8 cellular contexts compared by ENCODE assay signal in genomic region chr17:50396261-50397110, GRCh38. TPM values are rescaled to one million over a fixed set of nuclear protein-coding genes. Genes with fewer than 3 reads are reported as not detected.
A peak's percentile ranks its signal among the peaks of the same experiment; 100 is the strongest.
DNase-seq lines count a peak whose midpoint lies in the region; ATAC-seq and TF ChIP-seq lines count a peak whose summit lies in the region.

No MANE protein-coding gene starts in this region.

- H3K9me3 ChIP-seq in HUES64 (ENCODE audit: insufficient read depth, low read depth, low read length) = no peaks in the 10 kb centered on the region
- H3K9me3 ChIP-seq in naive thymus-derived CD4-positive, alpha-beta T cell (ENCODE audit: control insufficient read depth in 2 of 3, low read length in 3 of 3) = no peaks in the 10 kb centered on the region
- no peaks in the 10 kb centered on the region for H3K9me3 ChIP-seq in vagina

- peaks cover 7% of the 10 kb centered on the region; the same call in 1 of the 2 replicates for H3K4me1 ChIP-seq in HUES64 (ENCODE audit: insufficient read depth, low read length)
- peaks cover 15 to 18% of the 10 kb centered on the region in 2 donors for H3K4me1 ChIP-seq in naive thymus-derived CD4-positive, alpha-beta T cell (ENCODE audit: control insufficient read depth in 2 of 2, insufficient read depth in 2 of 2, low read length in 2 of 2)
- H3K4me1 ChIP-seq in vagina = peaks cover 34% of the 10 kb centered on the region

- intact Hi-C loops in naive thymus-derived CD4-positive, alpha-beta T cell (cut with micrococcal nuclease) = loop anchor here (1.0 to 10.0 kb wide), 10 partner anchors 23 to 308 kb away; partner anchors contain the start of genes ACSF2 (in 2 of the 2), EME1 (in 2 of the 2), MRPL27 (in 2 of the 2) and ANKRD40 (in 1 of the 2)
- intact Hi-C loops in vagina (cut with DNase I) = no loop called here

- H3K4me3 ChIP-seq in HUES64 (ENCODE audit: low read length) = peak overlapping the region; percentile 99
- H3K4me3 ChIP-seq in naive thymus-derived CD4-positive, alpha-beta T cell (ENCODE audit: low read length) = peak overlapping the region; percentile 69
- H3K4me3 ChIP-seq in vagina = peak overlapping the region; percentile 90 to 94

- H3K9me3 Mint-ChIP-seq in WTC11 = peaks cover 20% of the 10 kb centered on the region
- peaks cover 0 to 4% (median 0%) of the 10 kb centered on the region in 11 donors for H3K9me3 Mint-ChIP-seq in naive thymus-derived CD4-positive, alpha-beta T cell

- peak overlapping the region; percentile 91; the same call in 1 of the 2 replicates for H3K27ac Mint-ChIP-seq in WTC11
- peak overlapping the region; percentile 83 to 96 (median 92) for H3K27ac Mint-ChIP-seq in naive thymus-derived CD4-positive, alpha-beta T cell

- 0 out of 2 replicates have a peak, but pooled peaks have one; percentile 14 for ATAC-seq in WTC11
- no peak for ATAC-seq in naive thymus-derived CD4-positive, alpha-beta T cell

- DNase-seq in NCI-H345 (lab: John Stamatoyannopoulos, UW) (peak; percentile 31), NCI-H345 treated with DMSO at 0.1 percent for 48 hours (lab: John Stamatoyannopoulos, UW; ENCODE audit: unreplicated experiment) (no peak), WTC11 (ENCODE audit: low spot score) (no peak), fibroblast of gingiva (ENCODE audit: low read depth) (peak; percentile 69), vagina (ENCODE audit: extremely low spot score in 2 of 2) (no peak), NK-92 (lab: John Stamatoyannopoulos, UW; ENCODE audit: unreplicated experiment) (no peak)
- DNase-seq in naive thymus-derived CD4-positive, alpha-beta T cell = peak in 3 of 9 donors; percentile 4 to 32 (median 11)

- peak overlapping the region; percentile 90 for H3K9ac ChIP-seq in HUES64 (ENCODE audit: low read depth, low read length)

- WGBS in HUES64 = 11% methylated on average over 30 of the region's 30 CpGs

- CTCF ChIA-PET in WTC11 (lab: Charles Lee) = interaction anchor here (0.6 to 4.0 kb wide), 71 partner anchors 8 to 387 kb away, joined by 3 to 108 read pairs (median 6); partner anchors contain the start of genes ACSF2, CACNA1G, CHAD and EME1
- CTCF ChIA-PET in naive thymus-derived CD4-positive, alpha-beta T cell (lab: Charles Lee) = interaction anchor here (0.7 to 5.0 kb wide), 8 partner anchors 9 to 83 kb away, joined by 3 to 44 read pairs (median 7); partner anchors contain the start of gene XYLT2

- H3K27me3 ChIP-seq in HUES64 (ENCODE audit: insufficient read depth, low read length) (no peaks in the 10 kb centered on the region), vagina (no peaks in the 10 kb centered on the region)
- no peaks in the 10 kb centered on the region for H3K27me3 ChIP-seq in naive thymus-derived CD4-positive, alpha-beta T cell (ENCODE audit: control insufficient read depth in 2 of 2, insufficient read depth in 2 of 2, low read length in 2 of 2)

- POLR2A ChIA-PET in WTC11 (lab: Charles Lee) = interaction anchor here (0.9 to 1.8 kb wide), 6 partner anchors 30 to 227 kb away, joined by 3 to 6 read pairs (median 3); partner anchors contain the start of gene ACSF2
- POLR2A ChIA-PET in naive thymus-derived CD4-positive, alpha-beta T cell (lab: Charles Lee) = interaction anchor here (0.8 to 2.9 kb wide), 14 partner anchors 9 to 89 kb away, joined by 3 to 16 read pairs (median 6); partner anchors contain the start of genes ACSF2, EME1, MRPL27 and XYLT2

- H3K36me3 ChIP-seq in HUES64 (ENCODE audit: insufficient read depth, low read length) = peaks cover 40% of the 10 kb centered on the region
- peaks cover 6 to 42% (median 9%) of the 10 kb centered on the region in 3 experiments for H3K36me3 ChIP-seq in naive thymus-derived CD4-positive, alpha-beta T cell (ENCODE audit: control insufficient read depth in 2 of 3, insufficient read depth in 3 of 3, low read length in 3 of 3)
- H3K36me3 ChIP-seq in vagina = peaks cover 1 to 35% of the 10 kb centered on the region in 2 donors

- TF ChIP-seq CTCF in WTC11 (IDR thresholded peaks at IDR 0.05) (no peak), vagina (IDR thresholded peaks at IDR 0.05) (no peak)

- peak overlapping the region; percentile 93 for H3K4me3 Mint-ChIP-seq in WTC11
- peak overlapping the region; percentile 78 to 99 (median 92) for H3K4me3 Mint-ChIP-seq in naive thymus-derived CD4-positive, alpha-beta T cell

- H3K27ac ChIP-seq in HUES64 (ENCODE audit: low read depth, low read length) (no peak overlapping the region), vagina (peak overlapping the region; percentile 79)
- H3K27ac ChIP-seq in naive thymus-derived CD4-positive, alpha-beta T cell (ENCODE audit: low read depth, low read length) = peak overlapping the region; percentile 93

- H3K4me1 Mint-ChIP-seq in WTC11 = peaks cover 10% of the 10 kb centered on the region
- H3K4me1 Mint-ChIP-seq in naive thymus-derived CD4-positive, alpha-beta T cell = peaks cover 21 to 47% (median 34%) of the 10 kb centered on the region in 7 donors

- no peak for TF ChIP-seq POLR2A in vagina (IDR thresholded peaks at IDR 0.05)

- H3K36me3 Mint-ChIP-seq in WTC11 = peaks cover 46% of the 10 kb centered on the region
- peaks cover 11 to 27% (median 14%) of the 10 kb centered on the region in 5 donors for H3K36me3 Mint-ChIP-seq in naive thymus-derived CD4-positive, alpha-beta T cell

- H3K27me3 Mint-ChIP-seq in WTC11 (ENCODE audit: low read depth) = peaks cover 7% of the 10 kb centered on the region
- no peaks in the 10 kb centered on the region for H3K27me3 Mint-ChIP-seq in naive thymus-derived CD4-positive, alpha-beta T cell

TF ChIP-seq in WTC11, 78 proteins besides CTCF, POLR2A, EP300 and RAD21 (continues in another document):
- TF ChIP-seq, protein P1, sequence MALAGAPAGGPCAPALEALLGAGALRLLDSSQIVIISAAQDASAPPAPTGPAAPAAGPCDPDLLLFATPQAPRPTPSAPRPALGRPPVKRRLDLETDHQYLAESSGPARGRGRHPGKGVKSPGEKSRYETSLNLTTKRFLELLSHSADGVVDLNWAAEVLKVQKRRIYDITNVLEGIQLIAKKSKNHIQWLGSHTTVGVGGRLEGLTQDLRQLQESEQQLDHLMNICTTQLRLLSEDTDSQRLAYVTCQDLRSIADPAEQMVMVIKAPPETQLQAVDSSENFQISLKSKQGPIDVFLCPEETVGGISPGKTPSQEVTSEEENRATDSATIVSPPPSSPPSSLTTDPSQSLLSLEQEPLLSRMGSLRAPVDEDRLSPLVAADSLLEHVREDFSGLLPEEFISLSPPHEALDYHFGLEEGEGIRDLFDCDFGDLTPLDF (CRISPR knock-in tag; IDR thresholded peaks at IDR 0.05) = no peak
- no peak for TF ChIP-seq NFATC4 (CRISPR knock-in tag; IDR thresholded peaks at IDR 0.05)
- TF ChIP-seq ZNF396 (CRISPR knock-in tag; IDR thresholded peaks at IDR 0.05; ENCODE audit: borderline replicate concordance) = no peak
- no peak for TF ChIP-seq ZNF121 (CRISPR knock-in tag; IDR thresholded peaks at IDR 0.05)
- TF ChIP-seq STAT6 (CRISPR knock-in tag; conservative IDR thresholded peaks at IDR 0.05; ENCODE audit: low read depth) = no peak

RNA-seq across cellular contexts. Expression of gene LRRC59, which starts 0.8 kb away (rescaled TPM):
- polyA plus RNA-seq in HUES64 (2013, experiment 1 of 2) = 98.1 TPM
- 91.2 TPM for polyA plus RNA-seq in HUES64 (2013, experiment 2 of 2)
- total RNA-seq in WTC11 (2021) (89.3 to 108 TPM (median 90.4 TPM) in 3 replicates), vagina (49.6 TPM)
- total RNA-seq in naive thymus-derived CD4-positive, alpha-beta T cell = 10 to 100 TPM; 27.6 to 67.1 (median 42.4) TPM
- polyA plus RNA-seq in naive thymus-derived CD4-positive, alpha-beta T cell = 10 to 100 TPM; 13.4 to 15.2 TPM

RNA-seq across cellular contexts. Expression of gene EME1, which starts 23.5 kb away (rescaled TPM):
- polyA plus RNA-seq in HUES64 (2013, experiment 1 of 2) = 13.9 TPM
- polyA plus RNA-seq in HUES64 (2013, experiment 2 of 2) = 13.2 TPM
- 22.8 to 27.1 TPM (median 24.9 TPM) in 3 replicates for total RNA-seq in WTC11 (2021)
- total RNA-seq in naive thymus-derived CD4-positive, alpha-beta T cell = 10 to 100 TPM in 1 of 5 experiments, 1 to 10 TPM in 3, under 1 TPM in 1; 0.61 to 17.5 (median 2.2) TPM
- polyA plus RNA-seq in naive thymus-derived CD4-positive, alpha-beta T cell = not detected
- total RNA-seq in vagina = 2.9 TPM

RNA-seq across cellular contexts. Expression of gene MRPL27, which starts 23.5 kb away (rescaled TPM):
- polyA plus RNA-seq in HUES64 (2013, experiment 1 of 2) = 89.0 TPM
- polyA plus RNA-seq in HUES64 (2013, experiment 2 of 2) = 76.3 TPM
- total RNA-seq in WTC11 (2021) = 66.7 to 80.5 TPM (median 69.8 TPM) in 3 replicates
- total RNA-seq in naive thymus-derived CD4-positive, alpha-beta T cell = 10 to 100 TPM; 29.5 to 64.7 (median 32.0) TPM
- polyA plus RNA-seq in naive thymus-derived CD4-positive, alpha-beta T cell = 10 to 100 TPM; 47.0 to 51.3 TPM
- total RNA-seq in vagina = 41.7 TPM

RNA-seq across cellular contexts. Expression of gene ACSF2, which starts 29.5 kb away (rescaled TPM):
- polyA plus RNA-seq in HUES64 (2013, experiment 1 of 2) = 9.0 TPM
- 14.8 TPM for polyA plus RNA-seq in HUES64 (2013, experiment 2 of 2)
- 19.1 to 19.9 TPM (median 19.7 TPM) in 3 replicates for total RNA-seq in WTC11 (2021)
- 10 to 100 TPM; 20.1 to 36.2 (median 22.9) TPM for total RNA-seq in naive thymus-derived CD4-positive, alpha-beta T cell
- 1 to 10 TPM; 2.2 to 2.6 TPM for polyA plus RNA-seq in naive thymus-derived CD4-positive, alpha-beta T cell
- 56.0 TPM for total RNA-seq in vagina

RNA-seq across cellular contexts. Expression of gene XYLT2, which starts 50.6 kb away (rescaled TPM):
- 13.4 TPM for polyA plus RNA-seq in HUES64 (2013, experiment 1 of 2)
- 15.7 TPM for polyA plus RNA-seq in HUES64 (2013, experiment 2 of 2)
- total RNA-seq in WTC11 (2021) (35.7 to 39.7 TPM (median 37.9 TPM) in 3 replicates), vagina (30.4 TPM)
- 10 to 100 TPM; 18.6 to 43.7 (median 34.1) TPM for total RNA-seq in naive thymus-derived CD4-positive, alpha-beta T cell
- polyA plus RNA-seq in naive thymus-derived CD4-positive, alpha-beta T cell = 10 to 100 TPM in 1 of 2 donors, 1 to 10 TPM in 1; 8.0 to 21.1 TPM

Comparison
In these comparisons a context has a peak if more than half of its experiments do, and no peak if none do; other contexts are left out.
1. DNase-seq: peak in NCI-H345 (single experiment) and fibroblast of gingiva (single experiment); none in NCI-H345 treated with DMSO at 0.1 percent for 48 hours (single experiment), WTC11 (single experiment), vagina (0 of 2) and NK-92 (single experiment).
2. Peak in every context shown above with its lines, with median percentiles within 50 percentile points of each other: H3K4me3 ChIP-seq.